In genomic region chr1:245336149-245336983, GRCh38 we compare ENCODE assay signal across 1 cellular context.
TF ChIP-seq lines count a peak whose summit lies in the region.

No MANE protein-coding gene starts in this region.

TF ChIP-seq in WTC11, 78 proteins besides CTCF, POLR2A, EP300 and RAD21 (continued from another document):
- no peak for TF ChIP-seq ATF6 (CRISPR knock-in tag; IDR thresholded peaks at IDR 0.05)
- TF ChIP-seq ZSCAN18 (CRISPR knock-in tag; IDR thresholded peaks at IDR 0.05) = no peak
- TF ChIP-seq MAX (CRISPR knock-in tag; IDR thresholded peaks at IDR 0.05) = no peak
- TF ChIP-seq CREB1 (CRISPR knock-in tag; IDR thresholded peaks at IDR 0.05) = no peak
- TF ChIP-seq ESRRA (CRISPR knock-in tag; IDR thresholded peaks at IDR 0.05; ENCODE audit: borderline replicate concordance) = peak; percentile 21; the same call in 1 of the 2 replicates
- TF ChIP-seq MLX (CRISPR knock-in tag; IDR thresholded peaks at IDR 0.05) = no peak
